In the genomic region with DNA sequence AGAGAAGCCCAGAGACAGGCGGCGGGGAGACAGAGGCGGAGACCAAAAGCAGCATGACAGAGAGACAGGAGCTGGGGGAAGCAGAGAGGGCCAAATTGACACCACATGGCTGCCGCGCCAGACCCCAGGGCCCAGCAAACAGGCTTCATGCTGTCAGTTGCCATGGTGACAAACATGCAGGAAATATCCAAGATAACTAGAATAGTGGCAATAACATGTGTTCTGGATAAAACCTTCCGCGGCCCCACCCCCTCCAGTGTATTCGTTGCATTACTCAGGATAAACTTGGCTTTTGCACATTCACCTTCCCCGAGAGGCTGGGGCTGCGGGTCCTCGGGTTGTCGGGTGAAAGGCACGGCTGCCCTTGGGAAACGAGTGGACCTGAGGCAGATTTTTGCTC, we compare ENCODE assay signal across 13 cellular contexts. TPM values are rescaled to one million over a fixed set of nuclear protein-coding genes. Genes with fewer than 3 reads are reported as not detected.
DNase-seq lines count a peak whose midpoint lies in the region; ATAC-seq, FAIRE-seq and TF ChIP-seq lines count a peak whose summit lies in the region.
"Had no signal": no experiment of that assay in that cellular context is flagged by ENCODE, and none has a peak within 500 bp of the region (broad histone marks: within the 10 kb centered on the region; RNA-seq: fewer than 3 reads in every experiment).

No MANE protein-coding gene starts in this region.

- no peak for TF ChIP-seq CTCF in brain (conservative IDR thresholded peaks at IDR 0.05)
- no peak for TF ChIP-seq CTCF in lung (IDR thresholded peaks at IDR 0.05; ENCODE audit: control extremely low read depth, extremely low read depth)

- H3K9me3 ChIP-seq in lung (ENCODE audit: control insufficient read depth in 2 of 2, insufficient read depth in 1 of 2, low read length in 1 of 2) (no peaks in the 10 kb centered on the region), subcutaneous abdominal adipose tissue (ENCODE audit: control insufficient read depth in 5 of 5, low read length in 5 of 5) (no peaks in the 10 kb centered on the region)

- H3K27ac Mint-ChIP-seq in brain = peak overlapping the region in 4 of 5 experiments; percentile 76 to 93 (median 92)
- H3K27ac Mint-ChIP-seq in activated CD8-positive, alpha-beta T cell treated with anti-CD3 and anti-CD28 coated beads, Interleukin-2, amount 10 ng/mL, durations not matched to agents 7 days and 5 days = no peak overlapping the region
- H3K27ac Mint-ChIP-seq: activated CD4-positive, alpha-beta T cell treated with anti-CD3 and anti-CD28 coated beads, Interleukin-2, amount 10 ng/mL, durations not matched to agents 24 days and 14 days; T-cell had no signal

- peaks cover 0 to 3% (median 0%) of the 10 kb centered on the region in 5 experiments for H3K9me3 Mint-ChIP-seq in brain
- no peaks in the 10 kb centered on the region for H3K9me3 Mint-ChIP-seq in activated CD8-positive, alpha-beta T cell treated with anti-CD3 and anti-CD28 coated beads, Interleukin-2, amount 10 ng/mL, durations not matched to agents 7 days and 5 days (ENCODE audit: insufficient read depth)
- H3K9me3 Mint-ChIP-seq: activated CD4-positive, alpha-beta T cell treated with anti-CD3 and anti-CD28 coated beads, Interleukin-2, amount 10 ng/mL, durations not matched to agents 24 days and 14 days; T-cell had no signal

- H3K4me3 Mint-ChIP-seq in brain = peak overlapping the region in 1 of 5 experiments; percentile 48
- H3K4me3 Mint-ChIP-seq in activated CD8-positive, alpha-beta T cell treated with anti-CD3 and anti-CD28 coated beads, Interleukin-2, amount 10 ng/mL, durations not matched to agents 7 days and 5 days = no peak overlapping the region
- H3K4me3 Mint-ChIP-seq: activated CD4-positive, alpha-beta T cell treated with anti-CD3 and anti-CD28 coated beads, Interleukin-2, amount 10 ng/mL, durations not matched to agents 24 days and 14 days; H9; T-cell had no signal

- peaks cover 3% of the 10 kb centered on the region for H3K27me3 Mint-ChIP-seq in brain
- H3K27me3 Mint-ChIP-seq in activated CD8-positive, alpha-beta T cell treated with anti-CD3 and anti-CD28 coated beads, Interleukin-2, amount 10 ng/mL, durations not matched to agents 7 days and 5 days (ENCODE audit: low read depth) = no peaks in the 10 kb centered on the region
- H3K27me3 Mint-ChIP-seq: activated CD4-positive, alpha-beta T cell treated with anti-CD3 and anti-CD28 coated beads, Interleukin-2, amount 10 ng/mL, durations not matched to agents 24 days and 14 days; T-cell had no signal

- H3K27me3 ChIP-seq in lung (ENCODE audit: control insufficient read depth, insufficient read depth) (no peaks in the 10 kb centered on the region), subcutaneous abdominal adipose tissue (ENCODE audit: control insufficient read depth in 5 of 5, insufficient read depth in 4 of 5, low read length in 5 of 5) (no peaks in the 10 kb centered on the region)

- ATAC-seq in lung (ENCODE audit: insufficient read depth, low FRiP score) = no peak
- no peak for ATAC-seq in GM18907 (IDR thresholded peaks at IDR 0.05; ENCODE audit: unreplicated experiment)
- ATAC-seq in activated CD8-positive, alpha-beta T cell treated with anti-CD3 and anti-CD28 coated beads, Interleukin-2, amount 10 ng/mL, durations not matched to agents 7 days and 5 days = no peak
- ATAC-seq: T-cell had no signal

- no peaks in the 10 kb centered on the region for H3K36me3 Mint-ChIP-seq in brain
- H3K36me3 Mint-ChIP-seq in activated CD8-positive, alpha-beta T cell treated with anti-CD3 and anti-CD28 coated beads, Interleukin-2, amount 10 ng/mL, durations not matched to agents 7 days and 5 days (ENCODE audit: low read depth) = no peaks in the 10 kb centered on the region
- H3K36me3 Mint-ChIP-seq: T-cell had no signal

- H3K36me3 ChIP-seq in lung (ENCODE audit: control insufficient read depth in 2 of 2, insufficient read depth in 2 of 2, low read length in 2 of 2) = no peaks in the 10 kb centered on the region
- H3K36me3 ChIP-seq in subcutaneous abdominal adipose tissue (ENCODE audit: control insufficient read depth in 5 of 5, insufficient read depth in 5 of 5, low read length in 5 of 5) = no peaks in the 10 kb centered on the region

- H3K4me1 ChIP-seq in lung (ENCODE audit: control insufficient read depth in 2 of 2, insufficient read depth in 2 of 2, low read length in 2 of 2) (peaks cover 12 to 22% of the 10 kb centered on the region in 2 donors), subcutaneous abdominal adipose tissue (ENCODE audit: control insufficient read depth in 5 of 5, insufficient read depth in 5 of 5, low read length in 5 of 5) (peaks cover 14 to 63% (median 63%) of the 10 kb centered on the region in 5 donors)

- no peak overlapping the region for H3K9ac ChIP-seq in subcutaneous abdominal adipose tissue (ENCODE audit: low read length in 5 of 5)

- 71 to 74% methylated on average over 14 of the region's 14 CpGs for WGBS in lung, 2 donors

- POLR2A ChIA-PET in activated CD8-positive, alpha-beta T cell treated with anti-CD3 and anti-CD28 coated beads, Interleukin-2, amount 10 ng/mL, durations not matched to agents 7 days and 5 days (lab: Charles Lee) = no interaction called here

- peaks cover 68% of the 10 kb centered on the region for H3K4me1 Mint-ChIP-seq in brain
- no peaks in the 10 kb centered on the region for H3K4me1 Mint-ChIP-seq in activated CD8-positive, alpha-beta T cell treated with anti-CD3 and anti-CD28 coated beads, Interleukin-2, amount 10 ng/mL, durations not matched to agents 7 days and 5 days (ENCODE audit: low read depth)
- H3K4me1 Mint-ChIP-seq: T-cell had no signal

- DNase-seq in NCI-H2081 (lab: John Stamatoyannopoulos, UW) (peak; percentile 26 to 52), NCI-H2081 treated with DMSO at 0.1 percent for 48 hours (lab: John Stamatoyannopoulos, UW) (no peak), lung (ENCODE audit: low spot score) (no peak), RCC 7860 (ENCODE audit: low spot score) (no peak)
- DNase-seq in activated CD8-positive, alpha-beta T cell treated with anti-CD3 and anti-CD28 coated beads, Interleukin-2, amount 10 ng/mL, durations not matched to agents 7 days and 5 days = no peak
- DNase-seq: activated CD4-positive, alpha-beta T cell treated with anti-CD3 and anti-CD28 coated beads, Interleukin-2, amount 10 ng/mL, durations not matched to agents 24 days and 14 days; DND-41; H9; T-cell had no signal

- peak overlapping the region; percentile 5 to 77 for H3K27ac ChIP-seq in lung (ENCODE audit: low read depth in 1 of 2, low read length in 1 of 2)
- H3K27ac ChIP-seq in subcutaneous abdominal adipose tissue (ENCODE audit: low read depth, low read length) = peak overlapping the region; percentile 97
- H3K27ac ChIP-seq: epithelial cell of prostate had no signal

- no peak for FAIRE-seq in RCC 7860 (lab: Jason Lieb, UNC)

- CTCF ChIA-PET in activated CD8-positive, alpha-beta T cell treated with anti-CD3 and anti-CD28 coated beads, Interleukin-2, amount 10 ng/mL, durations not matched to agents 7 days and 5 days (lab: Charles Lee) = no interaction called here

- H3K4me3 ChIP-seq in lung (no peak overlapping the region), subcutaneous abdominal adipose tissue (ENCODE audit: low read depth in 1 of 5, low read length in 5 of 5) (peak overlapping the region in 3 of 5 donors; percentile 17 to 40 (median 31))

RNA-seq across cellular contexts. Expression of gene CDON, which starts 49.9 kb away (rescaled TPM):
- polyA plus RNA-seq in brain (ENCODE audit: insufficient read depth, low read depth, low replicate concordance) (6.3 TPM), lung (1 to 10 TPM; 1.5 to 1.9 TPM)
- 10 to 100 TPM; 17.8 to 25.6 TPM for total RNA-seq in lung
- 1 to 10 TPM; 3.6 to 4.1 TPM for total RNA-seq in activated CD8-positive, alpha-beta T cell treated with anti-CD3 and anti-CD28 coated beads, Interleukin-2, amount 10 ng/mL, durations not matched to agents 7 days and 5 days

Comparison
In these comparisons a context has a peak if more than half of its experiments do, and no peak if none do; other contexts are left out.
1. DNase-seq: peak in NCI-H2081 (2 of 2); none in NCI-H2081 treated with DMSO at 0.1 percent for 48 hours (single experiment), lung (single experiment), RCC 7860 (single experiment) and activated CD8-positive, alpha-beta T cell treated with anti-CD3 and anti-CD28 coated beads, Interleukin-2, amount 10 ng/mL, durations not matched to agents 7 days and 5 days (single experiment).